10 cellular contexts compared by ENCODE assay signal in the genomic region with DNA sequence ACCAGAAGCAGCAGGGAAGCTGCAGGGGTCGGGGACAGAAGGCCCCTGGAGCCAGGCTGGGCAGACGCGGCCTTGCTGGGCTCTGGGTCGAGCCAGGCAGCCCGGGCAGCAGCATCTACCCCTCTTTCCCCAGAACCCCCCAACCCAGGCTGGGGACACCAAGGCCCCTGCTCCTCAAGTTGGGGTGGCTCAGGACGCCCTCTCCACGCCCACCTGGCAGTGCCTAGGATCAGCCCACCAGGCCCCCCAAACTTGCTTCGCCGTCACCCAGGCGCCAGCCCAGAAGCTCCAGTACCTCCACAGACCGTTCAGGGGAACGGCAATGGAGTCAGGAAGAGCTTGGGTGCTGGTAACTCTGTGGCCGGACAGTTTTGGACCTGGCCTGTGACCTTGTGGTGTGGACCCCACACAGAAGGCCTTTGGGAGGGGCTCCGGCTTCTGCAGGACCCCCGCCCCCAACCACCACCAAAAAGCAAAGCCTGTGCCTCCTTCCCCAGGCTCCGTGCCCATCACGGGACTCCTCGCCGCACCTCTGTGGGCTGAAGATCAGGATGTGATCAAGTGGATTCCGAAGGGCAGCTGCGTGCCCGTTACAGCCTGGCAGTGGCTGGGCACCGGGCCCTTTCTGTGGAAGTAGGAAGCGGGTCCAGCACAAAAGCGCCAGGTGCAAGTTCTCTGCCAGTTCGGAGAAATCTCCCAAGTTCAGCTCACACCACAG. TPM values are rescaled to one million over a fixed set of nuclear protein-coding genes. Genes with fewer than 3 reads are reported as not detected.
DNase-seq lines count a peak whose midpoint lies in the region; ATAC-seq, FAIRE-seq and TF ChIP-seq lines count a peak whose summit lies in the region.
"Had no signal": no experiment of that assay in that cellular context is flagged by ENCODE, and none has a peak within 500 bp of the region (broad histone marks: within the 10 kb centered on the region; RNA-seq: fewer than 3 reads in every experiment).

No MANE protein-coding gene starts in this region.

- no peak overlapping the region for H3K56ac ChIP-seq in H1 (replicated peaks; ENCODE audit: insufficient read length, low read depth, low read length)

- peak overlapping the region; percentile 44; the same call in 1 of the 2 replicates for H2BK5ac ChIP-seq in H1 (ENCODE audit: low read depth, low read length)

- WGBS in H1 (ENCODE audit: extremely low coverage in 1 of 2, insufficient coverage in 1 of 2, insufficient read length in 1 of 2, insufficient replicate concordance in 2 of 2, low coverage in 1 of 2, low lambda C conversion rate in 2 of 2, missing lambda C conversion rate in 1 of 2), 2 experiments = 93% methylated on average over 25 of the region's 26 CpGs; no CpG with 5 or more reads in 1 of the 2 experiments

- no peak overlapping the region for H3K4ac ChIP-seq in H1 (replicated peaks; ENCODE audit: insufficient read length, low read depth, low read length)

- no peak overlapping the region for H2BK15ac ChIP-seq in H1 (ENCODE audit: low read length)

- H3K4me3 ChIP-seq in CD4-positive, CD25-positive, alpha-beta regulatory T cell (ENCODE audit: low read depth, low read length) = peak overlapping the region; percentile 53
- H3K4me3 ChIP-seq in Loucy (ENCODE audit: low read length, poor library complexity, severe bottlenecking) (peak overlapping the region; percentile 82), H1 (ENCODE audit: extremely low read depth in 1 of 4, insufficient read depth in 2 of 4, low read depth in 3 of 4, low read length in 4 of 4) (no peak overlapping the region)

- H3K23ac ChIP-seq in H1 (ENCODE audit: insufficient read length) = no peak overlapping the region

- no peak overlapping the region for H4K8ac ChIP-seq in H1 (ENCODE audit: extremely low read depth, insufficient read depth, low read length)

- no peak overlapping the region for H2BK12ac ChIP-seq in H1 (ENCODE audit: low read depth, low read length)

- H2AK5ac ChIP-seq in H1 (ENCODE audit: low read depth, low read length) = no peak overlapping the region

- H2BK20ac ChIP-seq in H1 (ENCODE audit: low read length) = no peak overlapping the region

- H3K9me3 ChIP-seq in CD4-positive, CD25-positive, alpha-beta regulatory T cell (ENCODE audit: control insufficient read depth in 2 of 2, low read length in 2 of 2) = no peaks in the 10 kb centered on the region
- no peaks in the 10 kb centered on the region for H3K9me3 ChIP-seq in Loucy (ENCODE audit: insufficient read depth, low read depth, low read length)
- no peaks in the 10 kb centered on the region for H3K9me3 ChIP-seq in H1 (ENCODE audit: insufficient read depth in 2 of 2, low read depth in 1 of 2, low read length in 1 of 2)
- H3K9me3 ChIP-seq: SJCRH30 had no signal

- no peak for FAIRE-seq in H1 (lab: Jason Lieb, UNC)

- peak overlapping the region; percentile 69 for H3K27ac ChIP-seq in CD4-positive, CD25-positive, alpha-beta regulatory T cell (ENCODE audit: insufficient read depth, low read length, poor library complexity, severe bottlenecking)
- no peak overlapping the region for H3K27ac ChIP-seq in H1 (ENCODE audit: low read depth, low read length)

- no peaks in the 10 kb centered on the region for H3K27me3 Mint-ChIP-seq in CD4-positive, CD25-positive, alpha-beta regulatory T cell
- H3K27me3 Mint-ChIP-seq in osteocyte (ENCODE audit: unreplicated experiment) = no peaks in the 10 kb centered on the region

- H2BK120ac ChIP-seq in H1 (replicated peaks; ENCODE audit: low read depth, low read length) = no peak overlapping the region

- H3K9me3 Mint-ChIP-seq in CD4-positive, CD25-positive, alpha-beta regulatory T cell = no peaks in the 10 kb centered on the region
- H3K9me3 Mint-ChIP-seq in osteocyte (ENCODE audit: unreplicated experiment) = no peaks in the 10 kb centered on the region

- no peak for DNase-seq in CD4-positive, CD25-positive, alpha-beta regulatory T cell
- no peak for DNase-seq in H1 (ENCODE audit: low read depth in 1 of 2, low spot score in 2 of 2)
- no peak for DNase-seq in osteocyte (ENCODE audit: extremely low spot score, unreplicated experiment)
- DNase-seq in NCI-H748 (lab: John Stamatoyannopoulos, UW; ENCODE audit: unreplicated experiment) = no peak
- DNase-seq in NOMO-1 treated with DMSO at 0.1 percent for 48 hours (lab: John Stamatoyannopoulos, UW; ENCODE audit: unreplicated experiment) = no peak
- DNase-seq in cerebellum (ENCODE audit: low spot score) = no peak
- no peak for DNase-seq in iPS-NIHi11 (ENCODE audit: low spot score)
- DNase-seq: NCI-H1694 treated with DMSO at 0.1 percent for 48 hours, SJCRH30 had no signal

- H3K79me2 ChIP-seq in Loucy (ENCODE audit: insufficient read depth, low read length) = peaks cover 30% of the 10 kb centered on the region; the same call in 1 of the 2 replicates
- H3K79me2 ChIP-seq in H1 (ENCODE audit: control insufficient read depth in 1 of 2, insufficient read depth in 2 of 2, low read length in 2 of 2) = peaks cover 2 to 61% of the 10 kb centered on the region in 2 experiments; a peak in 3 of 4 replicates

- peaks cover 0 to 52% (median 18%) of the 10 kb centered on the region in 4 donors for H3K4me1 Mint-ChIP-seq in CD4-positive, CD25-positive, alpha-beta regulatory T cell
- peaks cover 10% of the 10 kb centered on the region for H3K4me1 Mint-ChIP-seq in osteocyte (ENCODE audit: unreplicated experiment)

- H3F3A ChIP-seq in Loucy (ENCODE audit: low read depth) = no peaks in the 10 kb centered on the region

- H4K91ac ChIP-seq in H1 (replicated peaks; ENCODE audit: insufficient read length, low read length) = no peak overlapping the region

- H3K18ac ChIP-seq in H1 (ENCODE audit: extremely low read depth, low read length) = no peak overlapping the region

- no peak for ATAC-seq in CD4-positive, CD25-positive, alpha-beta regulatory T cell (ENCODE audit: low read depth in 2 of 2)

- H3K79me1 ChIP-seq in H1 (ENCODE audit: low read depth, low read length) = peaks cover 22% of the 10 kb centered on the region

- CTCF ChIA-PET in H1 (lab: Charles Lee; ENCODE audit: partially characterized antibody) = interaction anchor here (0.8 to 2.0 kb wide), 5 partner anchors 24 to 73 kb away, joined by 3 to 7 read pairs (median 3); no protein-coding TSS in a partner anchor

- TF ChIP-seq RAD21 in H1 (IDR thresholded peaks at IDR 0.05 in 1 of 2, conservative IDR thresholded peaks at IDR 0.05 in 1 of 2; ENCODE audit: low read depth in 2 of 2, low read length in 2 of 2) = no peak

- H2AFZ ChIP-seq in Loucy (ENCODE audit: low read length) = no peak overlapping the region
- H2AFZ ChIP-seq in H1 (ENCODE audit: low read length) = no peak overlapping the region

- H3K27ac Mint-ChIP-seq in CD4-positive, CD25-positive, alpha-beta regulatory T cell = peak overlapping the region in 2 of 3 donors; percentile 78 to 94
- H3K27ac Mint-ChIP-seq in osteocyte (ENCODE audit: unreplicated experiment) = no peak overlapping the region

- no peaks in the 10 kb centered on the region for H3K36me3 ChIP-seq in CD4-positive, CD25-positive, alpha-beta regulatory T cell (ENCODE audit: control insufficient read depth, insufficient read depth, low read length)
- H3K36me3 ChIP-seq in Loucy (ENCODE audit: insufficient read depth, low read length) (no peaks in the 10 kb centered on the region), H1 (ENCODE audit: control insufficient read depth in 2 of 4, insufficient read depth in 4 of 4, low read length in 3 of 4) (no peaks in the 10 kb centered on the region)
- H3K36me3 ChIP-seq: SJCRH30 had no signal

- TF ChIP-seq EP300 in H1 (IDR thresholded peaks at IDR 0.05; ENCODE audit: borderline replicate concordance in 1 of 2, low read depth in 2 of 2, low read length in 2 of 2) = no peak

- H3K27me3 ChIP-seq in CD4-positive, CD25-positive, alpha-beta regulatory T cell (ENCODE audit: control insufficient read depth, insufficient read depth, low read length) = no peaks in the 10 kb centered on the region
- H3K27me3 ChIP-seq in Loucy (ENCODE audit: insufficient read depth, low read length, poor library complexity, severe bottlenecking) (no peaks in the 10 kb centered on the region), H1 (replicated peaks in 1 of 4; ENCODE audit: control insufficient read depth in 3 of 4, extremely low read depth in 1 of 4, insufficient read depth in 3 of 4, low read length in 3 of 4) (no peaks in the 10 kb centered on the region; a peak in 1 of 7 replicates)
- H3K27me3 ChIP-seq: SJCRH30 had no signal

- TF ChIP-seq CTCF in Loucy (conservative IDR thresholded peaks at IDR 0.05; ENCODE audit: low read length) (no peak), H1 (IDR thresholded peaks at IDR 0.05; ENCODE audit: control extremely low read depth in 1 of 3, insufficient read depth in 1 of 3, low read depth in 1 of 3, low read length in 3 of 3) (no peak), osteocyte (IDR thresholded peaks at IDR 0.05) (no peak)

- H3K4me2 ChIP-seq in Loucy (ENCODE audit: low read depth, low read length, poor library complexity, severe bottlenecking) (peak overlapping the region; percentile 92), H1 (ENCODE audit: insufficient read depth in 1 of 2, low read depth in 2 of 2, low read length in 2 of 2) (peak overlapping the region in 1 of 2 experiments; percentile 5; a peak in 1 of 4 replicates)

- H3K9ac ChIP-seq in Loucy (ENCODE audit: low read depth, low read length, poor library complexity, severe bottlenecking) (peak overlapping the region; percentile 82), H1 (replicated peaks in 1 of 4; ENCODE audit: extremely low read depth in 1 of 4, low read depth in 3 of 4, low read length in 3 of 4) (no peak overlapping the region)

- H3K23me2 ChIP-seq in H1 (ENCODE audit: low read depth, low read length) = peaks cover 3% of the 10 kb centered on the region; the same call in 1 of the 2 replicates

- H4K20me1 ChIP-seq in Loucy (ENCODE audit: insufficient read depth, low read length, poor library complexity, severe bottlenecking) = no peaks in the 10 kb centered on the region
- peaks cover 10 to 12% of the 10 kb centered on the region in 2 experiments for H4K20me1 ChIP-seq in H1 (replicated peaks in 1 of 2; ENCODE audit: control insufficient read depth in 1 of 2, insufficient read depth in 2 of 2, low read length in 2 of 2)

- no peak overlapping the region for H4K5ac ChIP-seq in H1 (ENCODE audit: insufficient read length, low read depth, low read length)

- no peaks in the 10 kb centered on the region for H3K9me2 ChIP-seq in Loucy (replicated peaks; ENCODE audit: low read depth, low read length)

- no peak overlapping the region for H3K14ac ChIP-seq in H1 (ENCODE audit: insufficient read length)

- TF ChIP-seq POLR2A in H1 (IDR thresholded peaks at IDR 0.05; ENCODE audit: control extremely low read depth in 1 of 2, low read depth in 2 of 2, low read length in 2 of 2) = no peak

- no peaks in the 10 kb centered on the region for H3K36me3 Mint-ChIP-seq in CD4-positive, CD25-positive, alpha-beta regulatory T cell
- no peaks in the 10 kb centered on the region for H3K36me3 Mint-ChIP-seq in osteocyte (ENCODE audit: unreplicated experiment)

- POLR2A ChIA-PET in H1 (lab: Charles Lee; ENCODE audit: partially characterized antibody) = interaction anchor here (1.0 to 2.6 kb wide), 6 partner anchors 7 to 63 kb away, joined by 3 to 8 read pairs (median 3); no protein-coding TSS in a partner anchor

- peak overlapping the region in 3 of 4 donors; percentile 84 to 93 (median 88) for H3K4me3 Mint-ChIP-seq in CD4-positive, CD25-positive, alpha-beta regulatory T cell
- H3K4me3 Mint-ChIP-seq in osteocyte (ENCODE audit: unreplicated experiment) = peak overlapping the region; percentile 77

- H3K4me1 ChIP-seq in CD4-positive, CD25-positive, alpha-beta regulatory T cell (ENCODE audit: control insufficient read depth, insufficient read depth, low read length, poor library complexity, severe bottlenecking) = peaks cover 63% of the 10 kb centered on the region
- H3K4me1 ChIP-seq in Loucy (ENCODE audit: insufficient read depth, low read length, poor library complexity, severe bottlenecking) (peaks cover 43% of the 10 kb centered on the region), H1 (replicated peaks in 1 of 4; ENCODE audit: control insufficient read depth in 3 of 4, insufficient read depth in 4 of 4, low read length in 3 of 4) (peaks cover 7 to 51% (median 42%) of the 10 kb centered on the region in 4 experiments)

RNA-seq across cellular contexts. Expression of a gene that starts 2.2 kb away (rescaled TPM):
- 10.9 TPM for total RNA-seq in CD4-positive, CD25-positive, alpha-beta regulatory T cell
- 10 to 100 TPM in 1 of 4 donors, 1 to 10 TPM in 3; 2.2 to 16.0 (median 6.8) TPM for polyA plus RNA-seq in CD4-positive, CD25-positive, alpha-beta regulatory T cell
- 38.6 and 39.7 TPM in 2 replicates for total RNA-seq in H1 (2021; fragmentation: NEBNext Ultra II Directional; extraction: Animal tissue kit (Norgen Biotek cat#: 25700))
- 23.5 and 37.5 TPM in 2 replicates for polyA plus RNA-seq in H1 (2011; rRNA removed)
- polyA plus RNA-seq in H1 (2011; cell fraction: cytosol; rRNA removed) = 26.4 TPM
- 181 TPM for polyA plus RNA-seq in H1 (2011; cell fraction: nucleus; rRNA removed)
- 27.4 to 47.0 TPM (median 38.9 TPM) in 4 replicates for polyA plus RNA-seq in H1 (2012, experiment 1 of 2)
- polyA plus RNA-seq in H1 (2012, experiment 2 of 2) = 19.5 TPM
- polyA plus RNA-seq in H1 (2013, experiment 1 of 2) = 27.2 TPM
- 24.9 TPM for polyA plus RNA-seq in H1 (2013, experiment 2 of 2)
- 23.8 and 28.1 TPM in 2 replicates for polyA minus RNA-seq in H1 (2011; rRNA and poly(A)+ RNA removed)
- 33.8 TPM for polyA minus RNA-seq in H1 (2011; cell fraction: cytosol; rRNA and poly(A)+ RNA removed)
- 44.5 TPM for polyA minus RNA-seq in H1 (2011; cell fraction: nucleus; rRNA and poly(A)+ RNA removed)
- total RNA-seq in osteocyte (9.4 and 11.5 TPM in 2 replicates), cerebellum (10.1 TPM)

Comparison
In these comparisons a context has a peak if more than half of its experiments do, and no peak if none do; other contexts are left out.
1. H3K4me3 ChIP-seq: peak in CD4-positive, CD25-positive, alpha-beta regulatory T cell (single experiment) and Loucy (single experiment); none in H1 (0 of 4).